8 cellular contexts compared by ENCODE assay signal in genomic region chr6:166862287-166862977, GRCh38.
DNase-seq lines count a peak whose midpoint lies in the region; ATAC-seq and TF ChIP-seq lines count a peak whose summit lies in the region.

No MANE protein-coding gene starts in this region.

- POLR2A ChIA-PET in activated CD4-positive, alpha-beta memory T cell treated with anti-CD3 and anti-CD28 coated beads, Interleukin-2, amount 10 ng/mL, durations not matched to agents 7 days and 5 days (lab: Charles Lee) = no interaction called here

- H3K27me3 ChIP-seq in muscle layer of duodenum (ENCODE audit: low read depth, low read length) (peaks cover 3% of the 10 kb centered on the region), thymus (ENCODE audit: control insufficient read depth, insufficient read depth) (peaks cover 38% of the 10 kb centered on the region)

- no peaks in the 10 kb centered on the region for H3K36me3 ChIP-seq in muscle layer of duodenum (ENCODE audit: control insufficient read depth in 1 of 2, insufficient read depth in 2 of 2, low read length in 2 of 2)
- H3K36me3 ChIP-seq in thymus (ENCODE audit: control insufficient read depth, insufficient read depth) = no peaks in the 10 kb centered on the region

- CTCF ChIA-PET in activated CD4-positive, alpha-beta memory T cell treated with anti-CD3 and anti-CD28 coated beads, Interleukin-2, amount 10 ng/mL, durations not matched to agents 7 days and 5 days (lab: Charles Lee) = interaction anchor here (0.7 to 1.2 kb wide), 3 partner anchors 15 to 89 kb away, joined by 3 to 5 read pairs (median 3); no protein-coding TSS in a partner anchor

- peak; percentile 5 to 29 for DNase-seq in NCI-H2081 (lab: John Stamatoyannopoulos, UW)
- DNase-seq in NCI-H2081 treated with DMSO at 0.1 percent for 48 hours (lab: John Stamatoyannopoulos, UW) = no peak
- DNase-seq in activated CD4-positive, alpha-beta memory T cell treated with anti-CD3 and anti-CD28 coated beads, Interleukin-2, amount 10 ng/mL, durations not matched to agents 7 days and 5 days = peak; percentile 30
- DNase-seq in epithelial cell of esophagus (ENCODE audit: low read depth) = no peak
- no peak for DNase-seq in SIG-M5 treated with dmso at 0.1 percent for 504 hours (lab: John Stamatoyannopoulos, UW; ENCODE audit: unreplicated experiment)

- H3K4me3 ChIP-seq in epithelial cell of esophagus (ENCODE audit: low read length) = peak overlapping the region; percentile 5
- H3K4me3 ChIP-seq in muscle layer of duodenum (ENCODE audit: low read depth in 1 of 2, low read length in 2 of 2) = peak overlapping the region; percentile 48 to 72
- H3K4me3 ChIP-seq in thymus (ENCODE audit: low read length) = peak overlapping the region; percentile 38

- TF ChIP-seq CTCF in epithelial cell of esophagus (IDR thresholded peaks at IDR 0.05; ENCODE audit: insufficient read depth, low read depth, low read length, missing control alignments) = no peak

- peaks cover 26% of the 10 kb centered on the region for H3K27me3 Mint-ChIP-seq in activated CD4-positive, alpha-beta memory T cell treated with anti-CD3 and anti-CD28 coated beads, Interleukin-2, amount 10 ng/mL, durations not matched to agents 7 days and 5 days

- under 1% methylated on average over 56 of the region's 56 CpGs for WGBS in thymus

- peak overlapping the region; percentile 72 for H3K4me3 Mint-ChIP-seq in activated CD4-positive, alpha-beta memory T cell treated with anti-CD3 and anti-CD28 coated beads, Interleukin-2, amount 10 ng/mL, durations not matched to agents 7 days and 5 days

- no peaks in the 10 kb centered on the region for H3K36me3 Mint-ChIP-seq in activated CD4-positive, alpha-beta memory T cell treated with anti-CD3 and anti-CD28 coated beads, Interleukin-2, amount 10 ng/mL, durations not matched to agents 7 days and 5 days (ENCODE audit: low read depth)

- H3K9me3 ChIP-seq in muscle layer of duodenum (ENCODE audit: control insufficient read depth in 1 of 2, low read length in 2 of 2) (no peaks in the 10 kb centered on the region), thymus (ENCODE audit: control insufficient read depth) (no peaks in the 10 kb centered on the region)

- ATAC-seq in HG03457 (IDR thresholded peaks at IDR 0.05; ENCODE audit: unreplicated experiment) = peak; percentile 52

- H3K4me1 ChIP-seq in muscle layer of duodenum (ENCODE audit: control insufficient read depth in 1 of 2, insufficient read depth in 2 of 2, low read length in 2 of 2) (peaks cover 0 to 10% of the 10 kb centered on the region in 2 donors), thymus (ENCODE audit: control insufficient read depth, insufficient read depth, low read length) (no peaks in the 10 kb centered on the region)

- H3K9me3 Mint-ChIP-seq in activated CD4-positive, alpha-beta memory T cell treated with anti-CD3 and anti-CD28 coated beads, Interleukin-2, amount 10 ng/mL, durations not matched to agents 7 days and 5 days = no peaks in the 10 kb centered on the region

- H3K27ac Mint-ChIP-seq in activated CD4-positive, alpha-beta memory T cell treated with anti-CD3 and anti-CD28 coated beads, Interleukin-2, amount 10 ng/mL, durations not matched to agents 7 days and 5 days = no peak overlapping the region

- peaks cover 4% of the 10 kb centered on the region for H3K4me1 Mint-ChIP-seq in activated CD4-positive, alpha-beta memory T cell treated with anti-CD3 and anti-CD28 coated beads, Interleukin-2, amount 10 ng/mL, durations not matched to agents 7 days and 5 days

- no peak overlapping the region for H3K27ac ChIP-seq in muscle layer of duodenum (ENCODE audit: low read length)
- H3K27ac ChIP-seq in thymus (ENCODE audit: low read depth) = no peak overlapping the region

Comparison
In these comparisons a context has a peak if more than half of its experiments do, and no peak if none do; other contexts are left out.
1. DNase-seq: peak in NCI-H2081 (2 of 2) and activated CD4-positive, alpha-beta memory T cell treated with anti-CD3 and anti-CD28 coated beads, Interleukin-2, amount 10 ng/mL, durations not matched to agents 7 days and 5 days (single experiment); none in NCI-H2081 treated with DMSO at 0.1 percent for 48 hours (single experiment), epithelial cell of esophagus (single experiment) and SIG-M5 treated with dmso at 0.1 percent for 504 hours (single experiment).
2. H3K4me3 ChIP-seq: peak in every context shown above with its lines; median percentile 60 in muscle layer of duodenum; 38 in thymus; 5 in epithelial cell of esophagus.